ENCODE assay signal across 8 cellular contexts in genomic region chr19:9768175-9769112, GRCh38.
DNase-seq lines count a peak whose midpoint lies in the region; ATAC-seq and TF ChIP-seq lines count a peak whose summit lies in the region.

TSS of gene ZNF846 (minus strand) at chr19:9768738. CDS start at chr19:9764950, 3,788 bp downstream.

- TF ChIP-seq CTCF in AG09309 (IDR thresholded peaks at IDR 0.05; ENCODE audit: control insufficient read depth, insufficient read depth, low read depth, low read length, missing control alignments) = no peak

- TF ChIP-seq POLR2A in GM18951 (IDR thresholded peaks at IDR 0.05; ENCODE audit: extremely low read depth, insufficient read depth, insufficient read length) = peak; percentile 76

- peak within 1 kb of the TSS; percentile 67 for H3K4me3 ChIP-seq in AG09309 (ENCODE audit: control insufficient read depth, low read depth, low read length)

- peak; percentile 94 for ATAC-seq in HG03196 (IDR thresholded peaks at IDR 0.05; ENCODE audit: unreplicated experiment)

- in situ Hi-C loops in GM18951 (cut with MboI; ENCODE audit: low sequenced_read_pairs, unreplicated experiment) = no loop called here

- peak; percentile 73 for DNase-seq in AG09309 (ENCODE audit: low read depth)
- peak; percentile 89 for DNase-seq in NCI-H345 treated with DMSO at 0.1 percent for 48 hours (lab: John Stamatoyannopoulos, UW; ENCODE audit: unreplicated experiment)
- DNase-seq in activated CD4-positive, CD25-positive, alpha-beta regulatory T cell treated with anti-CD3 and anti-CD28 coated beads, Interleukin-2, amount 50 U/mL, for 72 hours = peak; percentile 90
- peak; percentile 73 to 85 for DNase-seq in cerebellar nuclear complex (lab: John Stamatoyannopoulos, UW)
- DNase-seq in islet precursor cell = peak; percentile 98
- peak; percentile 90 for DNase-seq in stimulated activated CD4-positive, alpha-beta T cell treated with anti-CD3 and anti-CD28 coated beads, Interleukin-12 subunit alpha, Interleukin-12 subunit beta, amount 100 ng/mL, for 4 hours

Comparison
In these comparisons a context has a peak if more than half of its experiments do, and no peak if none do; other contexts are left out.
1. Peak in every context shown above with its lines: DNase-seq, ATAC-seq and H3K4me3 ChIP-seq.